Comparison of ENCODE assay signal across 39 cellular contexts in genomic region chr6:93964926-93965325, GRCh38.
"Had no signal": no experiment of that assay in that cellular context is flagged by ENCODE, and none has a peak within 500 bp of the region (broad histone marks: within the 10 kb centered on the region; RNA-seq: fewer than 3 reads in every experiment).

No MANE protein-coding gene starts in this region.

- H3K4me3 Mint-ChIP-seq: activated naive CD4-positive, alpha-beta T cell treated with anti-CD3 and anti-CD28 coated beads for 36 hours; activated naive CD4-positive, alpha-beta T cell treated with anti-CD3 and anti-CD28 coated beads, Interleukin-2, amount 10 ng/mL, durations not matched to agents 7 days and 5 days; activated naive CD4-positive, alpha-beta T cell treated with anti-CD3 and anti-CD28 coated beads, Interleukin-2, amount 50 U/mL, for 24 hours; activated naive CD8-positive, alpha-beta T cell; activated naive CD8-positive, alpha-beta T cell treated with anti-CD3 and anti-CD28 coated beads for 36 hours; activated naive CD8-positive, alpha-beta T cell treated with anti-CD3 and anti-CD28 coated beads, Interleukin-2, amount 10 ng/mL, durations not matched to agents 7 days and 5 days; activated naive CD8-positive, alpha-beta T cell treated with anti-CD3 and anti-CD28 coated beads, Interleukin-2, amount 50 U/mL, for 24 hours; activated T-cell treated with anti-CD3 and anti-CD28 coated beads, Interleukin-2, amount 50 U/mL, for 24 hours; activated T-cell treated with anti-CD3 and anti-CD28 coated beads, Interleukin-2, amount 50 U/mL, for 4 hours; activated T-cell treated with anti-CD3 and anti-CD28 coated beads, Interleukin-2, amount 50 U/mL, for 72 hours; activated T-helper 1 cell treated with anti-CD3 and anti-CD28 coated beads, Interleukin-12 subunit alpha, Interleukin-12 subunit beta, Interleukin-2, Interleukin-4 antibody, amounts not matched to agents 30 ng/mL and 10 ng/mL and 1 ng/mL, durations not matched to agents 14 hours and 24 hours and 36 hours; activated T-helper 17 cell treated with anti-CD3 and anti-CD28 coated beads, Interleukin-2, amount 50 U/mL, for 72 hours; brain; central memory CD8-positive, alpha-beta T cell had no signal

- H3K27ac Mint-ChIP-seq: activated naive CD4-positive, alpha-beta T cell treated with anti-CD3 and anti-CD28 coated beads for 36 hours; activated naive CD4-positive, alpha-beta T cell treated with anti-CD3 and anti-CD28 coated beads, Interleukin-2, amount 10 ng/mL, durations not matched to agents 7 days and 5 days; activated naive CD4-positive, alpha-beta T cell treated with anti-CD3 and anti-CD28 coated beads, Interleukin-2, amount 50 U/mL, for 24 hours; activated naive CD4-positive, alpha-beta T cell treated with anti-CD3 and anti-CD28 coated beads, Interleukin-2, amount 50 U/mL, for 72 hours; activated naive CD8-positive, alpha-beta T cell; activated naive CD8-positive, alpha-beta T cell treated with anti-CD3 and anti-CD28 coated beads for 36 hours; activated naive CD8-positive, alpha-beta T cell treated with anti-CD3 and anti-CD28 coated beads, Interleukin-2, amount 10 ng/mL, durations not matched to agents 7 days and 5 days; activated naive CD8-positive, alpha-beta T cell treated with anti-CD3 and anti-CD28 coated beads, Interleukin-2, amount 50 U/mL, for 24 hours; activated T-cell treated with anti-CD3 and anti-CD28 coated beads, Interleukin-2, amount 50 U/mL, for 24 hours; activated T-cell treated with anti-CD3 and anti-CD28 coated beads, Interleukin-2, amount 50 U/mL, for 72 hours; activated T-helper 1 cell treated with anti-CD3 and anti-CD28 coated beads, Interleukin-12 subunit alpha, Interleukin-12 subunit beta, Interleukin-2, Interleukin-4 antibody, amounts not matched to agents 30 ng/mL and 10 ng/mL and 1 ng/mL, durations not matched to agents 14 hours and 24 hours and 36 hours; activated T-helper 17 cell treated with anti-CD3 and anti-CD28 coated beads, Interleukin-2, amount 50 U/mL, for 72 hours; activated T-helper 2 cell treated with anti-CD3 and anti-CD28 coated beads, Interferon-gamma antibody, Interleukin-2, Interleukin-4, amounts not matched to agents 10 μg/mL and 5 μg/mL and 100 μg/mL, durations not matched to agents 14 hours and 24 hours and 36 hours had no signal

- H3K9me3 Mint-ChIP-seq: activated naive CD4-positive, alpha-beta T cell treated with anti-CD3 and anti-CD28 coated beads for 36 hours; activated naive CD4-positive, alpha-beta T cell treated with anti-CD3 and anti-CD28 coated beads, Interleukin-2, amount 10 ng/mL, durations not matched to agents 7 days and 5 days; activated naive CD4-positive, alpha-beta T cell treated with anti-CD3 and anti-CD28 coated beads, Interleukin-2, amount 50 U/mL, for 24 hours; activated naive CD8-positive, alpha-beta T cell treated with anti-CD3 and anti-CD28 coated beads for 36 hours; activated naive CD8-positive, alpha-beta T cell treated with anti-CD3 and anti-CD28 coated beads, Interleukin-2, amount 10 ng/mL, durations not matched to agents 7 days and 5 days; activated naive CD8-positive, alpha-beta T cell treated with anti-CD3 and anti-CD28 coated beads, Interleukin-2, amount 50 U/mL, for 24 hours; activated T-cell treated with anti-CD3 and anti-CD28 coated beads, Interleukin-2, amount 50 U/mL, for 4 hours; activated T-helper 1 cell treated with anti-CD3 and anti-CD28 coated beads, Interleukin-12 subunit alpha, Interleukin-12 subunit beta, Interleukin-2, Interleukin-4 antibody, amounts not matched to agents 30 ng/mL and 10 ng/mL and 1 ng/mL, durations not matched to agents 14 hours and 24 hours and 36 hours; activated T-helper 2 cell treated with anti-CD3 and anti-CD28 coated beads, Interferon-gamma antibody, Interleukin-2, Interleukin-4, amounts not matched to agents 10 μg/mL and 5 μg/mL and 100 μg/mL, durations not matched to agents 14 hours and 24 hours and 36 hours had no signal

- H3K4me1 Mint-ChIP-seq: activated naive CD4-positive, alpha-beta T cell treated with anti-CD3 and anti-CD28 coated beads, Interleukin-2, amount 10 ng/mL, durations not matched to agents 7 days and 5 days; activated naive CD4-positive, alpha-beta T cell treated with anti-CD3 and anti-CD28 coated beads, Interleukin-2, amount 50 U/mL, for 24 hours; activated naive CD8-positive, alpha-beta T cell treated with anti-CD3 and anti-CD28 coated beads for 36 hours; activated naive CD8-positive, alpha-beta T cell treated with anti-CD3 and anti-CD28 coated beads, Interleukin-2, amount 10 ng/mL, durations not matched to agents 7 days and 5 days; activated naive CD8-positive, alpha-beta T cell treated with anti-CD3 and anti-CD28 coated beads, Interleukin-2, amount 50 U/mL, for 24 hours; activated T-helper 17 cell treated with anti-CD3 and anti-CD28 coated beads, Interleukin-2, amount 50 U/mL, for 72 hours; brain; central memory CD8-positive, alpha-beta T cell had no signal

- FAIRE-seq: astrocyte, bronchial epithelial cell had no signal

- H3K27ac ChIP-seq: adrenal gland, ascending aorta, body of pancreas, brain microvascular endothelial cell, breast epithelium, cardiac muscle cell had no signal

- H3K4me1 ChIP-seq: adrenal gland, ascending aorta, body of pancreas, breast epithelium had no signal

- H3K9me3 ChIP-seq: adrenal gland, ascending aorta, body of pancreas, breast epithelium had no signal

- H3K4me3 ChIP-seq: adrenal gland, ascending aorta, body of pancreas, breast epithelium, cardiac muscle cell had no signal

- DNase-seq: activated effector memory CD4-positive, alpha-beta T cell treated with anti-CD3 and anti-CD28 coated beads, Interleukin-2, amount 50 U/mL, for 16 hours; activated effector memory CD4-positive, alpha-beta T cell treated with Interleukin-2 at 50 U/mL for 16 hours; activated gamma-delta T cell; activated gamma-delta T cell treated with Interleukin-2 at 50 U/mL for 16 hours; activated naive CD4-positive, alpha-beta T cell; activated naive CD4-positive, alpha-beta T cell treated with anti-CD3 and anti-CD28 coated beads for 36 hours; activated naive CD4-positive, alpha-beta T cell treated with anti-CD3 and anti-CD28 coated beads, Interleukin-2, amount 10 ng/mL, durations not matched to agents 7 days and 5 days; activated naive CD4-positive, alpha-beta T cell treated with anti-CD3 and anti-CD28 coated beads, Interleukin-2, amount 50 U/mL, for 16 hours; activated naive CD4-positive, alpha-beta T cell treated with Interleukin-2 at 50 U/mL for 16 hours; activated naive CD8-positive, alpha-beta T cell treated with anti-CD3 and anti-CD28 coated beads for 36 hours; activated naive CD8-positive, alpha-beta T cell treated with anti-CD3 and anti-CD28 coated beads, Interleukin-2, amount 10 ng/mL, durations not matched to agents 7 days and 5 days; activated naive CD8-positive, alpha-beta T cell treated with anti-CD3 and anti-CD28 coated beads, Interleukin-2, amount 50 U/mL, for 24 hours; activated T-cell treated with anti-CD3 and anti-CD28 coated beads, Interleukin-2, amount 50 U/mL, for 24 hours; activated T-cell treated with anti-CD3 and anti-CD28 coated beads, Interleukin-2, amount 50 U/mL, for 4 hours; activated T-cell treated with anti-CD3 and anti-CD28 coated beads, Interleukin-2, amount 50 U/mL, for 48 hours; activated T-cell treated with anti-CD3 and anti-CD28 coated beads, Interleukin-2, amount 50 U/mL, for 72 hours; adrenal gland; amniotic stem cell; amygdala; anterior cingulate cortex; aorta; body of pancreas; brain microvascular endothelial cell; caudate nucleus; central memory CD4-positive, alpha-beta T cell; cerebellar nuclear complex had no signal

- ATAC-seq: activated naive CD4-positive, alpha-beta T cell treated with anti-CD3 and anti-CD28 coated beads, Interleukin-2, amount 50 U/mL, for 72 hours; activated naive CD8-positive, alpha-beta T cell treated with anti-CD3 and anti-CD28 coated beads, Interleukin-2, amount 50 U/mL, for 24 hours; activated T-cell treated with anti-CD3 and anti-CD28 coated beads, Interleukin-2, amount 50 U/mL, for 4 hours; activated T-cell treated with anti-CD3 and anti-CD28 coated beads, Interleukin-2, amount 50 U/mL, for 72 hours; activated T-helper 17 cell treated with anti-CD3 and anti-CD28 coated beads, Interleukin-2, amount 50 U/mL, for 72 hours; body of pancreas had no signal

- H3K36me3 Mint-ChIP-seq: activated naive CD4-positive, alpha-beta T cell treated with anti-CD3 and anti-CD28 coated beads, Interleukin-2, amount 10 ng/mL, durations not matched to agents 7 days and 5 days; activated naive CD4-positive, alpha-beta T cell treated with anti-CD3 and anti-CD28 coated beads, Interleukin-2, amount 50 U/mL, for 24 hours; activated naive CD4-positive, alpha-beta T cell treated with anti-CD3 and anti-CD28 coated beads, Interleukin-2, amount 50 U/mL, for 72 hours; activated naive CD8-positive, alpha-beta T cell; activated naive CD8-positive, alpha-beta T cell treated with anti-CD3 and anti-CD28 coated beads for 36 hours; activated naive CD8-positive, alpha-beta T cell treated with anti-CD3 and anti-CD28 coated beads, Interleukin-2, amount 10 ng/mL, durations not matched to agents 7 days and 5 days; brain had no signal

- H3K27me3 Mint-ChIP-seq: activated naive CD4-positive, alpha-beta T cell treated with anti-CD3 and anti-CD28 coated beads, Interleukin-2, amount 10 ng/mL, durations not matched to agents 7 days and 5 days; activated naive CD4-positive, alpha-beta T cell treated with anti-CD3 and anti-CD28 coated beads, Interleukin-2, amount 50 U/mL, for 24 hours; activated naive CD8-positive, alpha-beta T cell; activated naive CD8-positive, alpha-beta T cell treated with anti-CD3 and anti-CD28 coated beads for 36 hours; activated naive CD8-positive, alpha-beta T cell treated with anti-CD3 and anti-CD28 coated beads, Interleukin-2, amount 10 ng/mL, durations not matched to agents 7 days and 5 days; activated naive CD8-positive, alpha-beta T cell treated with anti-CD3 and anti-CD28 coated beads, Interleukin-2, amount 50 U/mL, for 24 hours; activated T-cell treated with anti-CD3 and anti-CD28 coated beads, Interleukin-2, amount 50 U/mL, for 24 hours; activated T-helper 17 cell treated with anti-CD3 and anti-CD28 coated beads, Interleukin-2, amount 50 U/mL, for 72 hours; brain; central memory CD8-positive, alpha-beta T cell had no signal

- H3K27me3 ChIP-seq: adrenal gland, ascending aorta, body of pancreas, brain microvascular endothelial cell, breast epithelium, cardiac muscle cell had no signal

- H3K36me3 ChIP-seq: adrenal gland, ascending aorta, brain microvascular endothelial cell, breast epithelium, cardiac muscle cell had no signal
